Comparison of ENCODE assay signal across 9 cellular contexts in the genomic region with DNA sequence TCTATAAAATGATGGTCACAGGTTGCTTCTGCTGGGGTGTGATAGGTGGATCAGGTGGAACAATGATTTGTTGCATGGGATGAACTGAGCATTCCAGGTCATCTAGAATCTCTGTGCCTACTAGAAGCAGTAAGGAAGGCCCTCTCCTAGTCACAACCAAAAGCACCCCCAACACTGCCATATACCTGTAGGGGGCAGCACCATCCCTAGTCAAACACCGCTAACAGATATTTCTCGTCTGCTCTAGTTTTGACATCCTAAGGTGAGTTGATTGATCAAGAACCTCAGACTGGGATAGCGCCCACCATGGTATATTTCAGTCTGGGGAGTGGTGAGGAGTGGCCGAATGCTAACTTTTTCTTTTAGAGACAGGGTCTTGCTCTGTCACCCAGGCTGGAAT.
DNase-seq lines count a peak whose midpoint lies in the region; ATAC-seq, FAIRE-seq and TF ChIP-seq lines count a peak whose summit lies in the region.
"Had no signal": no experiment of that assay in that cellular context is flagged by ENCODE, and none has a peak within 500 bp of the region (broad histone marks: within the 10 kb centered on the region; RNA-seq: fewer than 3 reads in every experiment).

No MANE protein-coding gene starts in this region.

- 39% methylated on average over 3 of the region's 4 CpGs for WGBS in right lobe of liver (ENCODE audit: insufficient coverage, low coverage, low lambda C conversion rate, missing lambda C conversion rate)

- intact Hi-C loops in right lobe of liver (cut with DNase I): no loop called here

- H3K36me3 Mint-ChIP-seq in activated T-helper 17 cell treated with anti-CD3 and anti-CD28 coated beads, Interleukin-2, amount 50 U/mL, for 72 hours (ENCODE audit: low read depth): no peaks in the 10 kb centered on the region
- no peaks in the 10 kb centered on the region for H3K36me3 Mint-ChIP-seq in glutamatergic neuron (ENCODE audit: unreplicated experiment)
- H3K36me3 Mint-ChIP-seq: CD8-positive, alpha-beta memory T cell had no signal

- ATAC-seq in activated T-helper 17 cell treated with anti-CD3 and anti-CD28 coated beads, Interleukin-2, amount 50 U/mL, for 72 hours (replicated peaks): peak; percentile 37
- peak; percentile 58 to 63 (median 61) for ATAC-seq in right lobe of liver

- H3K9me3 ChIP-seq in right lobe of liver: no peaks in the 10 kb centered on the region

- no peak for FAIRE-seq in frontal cortex (lab: Jason Lieb, UNC)

- no peaks in the 10 kb centered on the region for H3K27me3 ChIP-seq in right lobe of liver

- TF ChIP-seq POLR2A in right lobe of liver (IDR thresholded peaks at IDR 0.05): no peak

- no peaks in the 10 kb centered on the region for H3K4me1 Mint-ChIP-seq in activated T-helper 17 cell treated with anti-CD3 and anti-CD28 coated beads, Interleukin-2, amount 50 U/mL, for 72 hours
- peaks cover 12% of the 10 kb centered on the region for H3K4me1 Mint-ChIP-seq in glutamatergic neuron (ENCODE audit: low read depth, unreplicated experiment)

- no peak overlapping the region for H3K27ac Mint-ChIP-seq in activated T-helper 17 cell treated with anti-CD3 and anti-CD28 coated beads, Interleukin-2, amount 50 U/mL, for 72 hours
- no peak overlapping the region for H3K27ac Mint-ChIP-seq in glutamatergic neuron (ENCODE audit: unreplicated experiment)
- H3K27ac Mint-ChIP-seq: CD8-positive, alpha-beta memory T cell had no signal

- no peak overlapping the region for H3K4me3 ChIP-seq in Jurkat, Clone E6-1 (ENCODE audit: low read length)
- H3K4me3 ChIP-seq in right lobe of liver: no peak overlapping the region

- DNase-seq in NCI-H82 (lab: John Stamatoyannopoulos, UW): peak; percentile 47
- DNase-seq in NCI-H82 treated with DMSO at 0.1 percent for 48 hours (lab: John Stamatoyannopoulos, UW; ENCODE audit: unreplicated experiment): no peak
- DNase-seq in Jurkat, Clone E6-1 (ENCODE audit: low read depth, low spot score): peak; percentile 17
- peak in 1 of 3 donors; percentile 46 for DNase-seq in right lobe of liver
- no peak for DNase-seq in frontal cortex (ENCODE audit: low spot score in 2 of 2)
- DNase-seq in ecto neural progenitor cell (ENCODE audit: low spot score): no peak
- no peak for DNase-seq in glutamatergic neuron

- no peaks in the 10 kb centered on the region for H3K27me3 Mint-ChIP-seq in activated T-helper 17 cell treated with anti-CD3 and anti-CD28 coated beads, Interleukin-2, amount 50 U/mL, for 72 hours
- H3K27me3 Mint-ChIP-seq in glutamatergic neuron (ENCODE audit: unreplicated experiment): peaks cover 4% of the 10 kb centered on the region

- no peaks in the 10 kb centered on the region for H3K36me3 ChIP-seq in right lobe of liver

- peak; percentile 35 to 49 (median 40) for TF ChIP-seq CTCF in right lobe of liver (IDR thresholded peaks at IDR 0.05)
- no peak for TF ChIP-seq CTCF in glutamatergic neuron (IDR thresholded peaks at IDR 0.05; ENCODE audit: partially characterized antibody, unreplicated experiment)

- no peak overlapping the region for H3K27ac ChIP-seq in right lobe of liver

- H3K9me3 Mint-ChIP-seq in activated T-helper 17 cell treated with anti-CD3 and anti-CD28 coated beads, Interleukin-2, amount 50 U/mL, for 72 hours: no peaks in the 10 kb centered on the region
- no peaks in the 10 kb centered on the region for H3K9me3 Mint-ChIP-seq in glutamatergic neuron (ENCODE audit: unreplicated experiment)
- H3K9me3 Mint-ChIP-seq: CD8-positive, alpha-beta memory T cell had no signal

- H3K4me3 Mint-ChIP-seq in activated T-helper 17 cell treated with anti-CD3 and anti-CD28 coated beads, Interleukin-2, amount 50 U/mL, for 72 hours: no peak overlapping the region
- H3K4me3 Mint-ChIP-seq in glutamatergic neuron (ENCODE audit: unreplicated experiment): no peak overlapping the region
- H3K4me3 Mint-ChIP-seq: CD8-positive, alpha-beta memory T cell had no signal

- H3K4me1 ChIP-seq in right lobe of liver: no peaks in the 10 kb centered on the region

Comparison
In these comparisons a context has a peak if more than half of its experiments do, and no peak if none do; other contexts are left out.
1. DNase-seq: peak in NCI-H82 (single experiment) and Jurkat, Clone E6-1 (single experiment); none in NCI-H82 treated with DMSO at 0.1 percent for 48 hours (single experiment), frontal cortex (0 of 2), ecto neural progenitor cell (single experiment) and glutamatergic neuron (single experiment).